Comparison of ENCODE assay signal across 27 cellular contexts in genomic region chrX:10051866-10052265, GRCh38.
A peak's percentile ranks its signal among the peaks of the same experiment; 100 is the strongest.
DNase-seq lines count a peak whose midpoint lies in the region; ATAC-seq, FAIRE-seq and TF ChIP-seq lines count a peak whose summit lies in the region.
"Had no signal": no experiment of that assay in that cellular context is flagged by ENCODE, and none has a peak within 500 bp of the region (broad histone marks: within the 10 kb centered on the region; RNA-seq: fewer than 3 reads in every experiment).

No MANE protein-coding gene starts in this region.

- H3K9ac ChIP-seq in parathyroid adenoma: no peak overlapping the region
- H3K9ac ChIP-seq: GM23248, KMS-11 had no signal

- no peaks in the 10 kb centered on the region for H3K36me3 ChIP-seq in heart right ventricle
- no peaks in the 10 kb centered on the region for H3K36me3 ChIP-seq in parathyroid adenoma (ENCODE audit: control insufficient read depth, insufficient read depth, low read length)
- H3K36me3 ChIP-seq: brain microvascular endothelial cell, transverse colon had no signal

- ATAC-seq in heart right ventricle (no peak), Right ventricle myocardium superior (ENCODE audit: poor library complexity) (no peak), GM21528 (IDR thresholded peaks at IDR 0.05; ENCODE audit: low FRiP score, unreplicated experiment) (no peak), HG03442 (IDR thresholded peaks at IDR 0.05; ENCODE audit: unreplicated experiment) (no peak)
- ATAC-seq: A549; activated CD4-positive, alpha-beta T cell treated with anti-CD3 and anti-CD28 coated beads for 36 hours; activated naive CD8-positive, alpha-beta T cell treated with anti-CD3 and anti-CD28 coated beads, Interleukin-2, amount 50 U/mL, for 24 hours; left lobe of liver; Panc1 had no signal

- H3K4me1 ChIP-seq in heart right ventricle: peaks cover 0 to 77% (median 62%) of the 10 kb centered on the region in 9 donors
- peaks cover 7% of the 10 kb centered on the region for H3K4me1 ChIP-seq in parathyroid adenoma

- no peak overlapping the region for H3K4me2 ChIP-seq in parathyroid adenoma (ENCODE audit: low read length)
- H3K4me2 ChIP-seq: A549, KMS-11 had no signal

- intact Hi-C loops in heart right ventricle (cut with DNase I) (loop anchor here in 3 of 10 donors (2.0 to 5.0 kb wide), 3 partner anchors 35 to 55 kb away; no protein-coding TSS in a partner anchor), Right ventricle myocardium superior (cut with DNase I) (no loop called here)

- TF ChIP-seq CTCF in heart right ventricle (IDR thresholded peaks at IDR 0.05) (no peak), parathyroid adenoma (IDR thresholded peaks at IDR 0.05) (no peak)

- no peak overlapping the region for H2AFZ ChIP-seq in parathyroid adenoma
- H2AFZ ChIP-seq: GM23248 had no signal

- 82 to 100% methylated on average over 2 of the region's 2 CpGs for WGBS in heart right ventricle, 2 donors

- H3K4me3 ChIP-seq in heart right ventricle: no peak overlapping the region
- no peak overlapping the region for H3K4me3 ChIP-seq in parathyroid adenoma (ENCODE audit: low read depth, low read length)
- H3K4me3 ChIP-seq: A549, GM23248, transverse colon had no signal

- no peaks in the 10 kb centered on the region for H3K79me2 ChIP-seq in parathyroid adenoma

- peaks cover 0 to 10% (median 0%) of the 10 kb centered on the region in 11 donors for H3K9me3 ChIP-seq in heart right ventricle
- H3K9me3 ChIP-seq in parathyroid adenoma (ENCODE audit: control insufficient read depth, low read length): no peaks in the 10 kb centered on the region
- H3K9me3 ChIP-seq: A549, transverse colon had no signal

- DNase-seq in heart right ventricle: no peak
- DNase-seq in Right ventricle myocardium superior: no peak
- DNase-seq in epithelial cell of prostate (ENCODE audit: low read depth, low spot score): no peak
- DNase-seq in Kasumi-1 (lab: John Stamatoyannopoulos, UW): no peak
- DNase-seq in frontal cortex (ENCODE audit: low spot score in 2 of 2): no peak
- DNase-seq: activated CD4-positive, alpha-beta T cell treated with anti-CD3 and anti-CD28 coated beads for 36 hours; activated gamma-delta T cell; activated naive CD8-positive, alpha-beta T cell treated with anti-CD3 and anti-CD28 coated beads, Interleukin-2, amount 50 U/mL, for 24 hours; brain microvascular endothelial cell; DMS79; GM23248; midbrain; MV-4-11; natural killer cell; NCI-H146; NCI-H510A treated with DMSO at 0.1 percent for 48 hours; NK-92 treated with Interleukin-12 subunit alpha and Interleukin-12 subunit beta, amount 100 ng/mL, for 24 hours; retina; transverse colon had no signal

- no peak for FAIRE-seq in frontal cortex (lab: Jason Lieb, UNC)
- FAIRE-seq: A549, GM18507 had no signal

- peak overlapping the region in 9 of 10 donors; percentile 13 to 67 (median 58) for H3K27ac ChIP-seq in heart right ventricle
- peak overlapping the region; percentile 80 for H3K27ac ChIP-seq in epithelial cell of prostate
- H3K27ac ChIP-seq in parathyroid adenoma: peak overlapping the region; percentile 36
- H3K27ac ChIP-seq: brain microvascular endothelial cell, GM23248, KMS-11, transverse colon had no signal

- H3K27me3 ChIP-seq in heart right ventricle (peaks cover 0 to 3% (median 0%) of the 10 kb centered on the region in 7 donors), parathyroid adenoma (ENCODE audit: control insufficient read depth, insufficient read depth, low read length) (no peaks in the 10 kb centered on the region)
- H3K27me3 ChIP-seq: brain microvascular endothelial cell, transverse colon had no signal
